Comparison of ENCODE assay signal across 8 cellular contexts in genomic region chr16:1990336-1991134, GRCh38. TPM values are rescaled to one million over a fixed set of nuclear protein-coding genes. Genes with fewer than 3 reads are reported as not detected.
DNase-seq lines count a peak whose midpoint lies in the region; ATAC-seq and TF ChIP-seq lines count a peak whose summit lies in the region.

No MANE protein-coding gene starts in this region.

- ATAC-seq in HG03460 (IDR thresholded peaks at IDR 0.05; ENCODE audit: unreplicated experiment) (no peak), GM19351 (IDR thresholded peaks at IDR 0.05; ENCODE audit: unreplicated experiment) (no peak)

- no peak overlapping the region for H2AFZ ChIP-seq in OCI-LY3 (ENCODE audit: low read depth, low read length)

- H3K27ac ChIP-seq in OCI-LY3 (ENCODE audit: low read length) (no peak overlapping the region), ectodermal cell (ENCODE audit: insufficient read depth, low read depth, low read length, poor library complexity, severe bottlenecking) (no peak overlapping the region)

- H3K4me1 Mint-ChIP-seq in progenitor cell of endocrine pancreas (ENCODE audit: low read depth): peaks cover 2% of the 10 kb centered on the region

- peaks cover 2% of the 10 kb centered on the region for H3K36me3 Mint-ChIP-seq in progenitor cell of endocrine pancreas (ENCODE audit: insufficient read depth)

- no peaks in the 10 kb centered on the region for H4K20me1 ChIP-seq in OCI-LY3 (ENCODE audit: insufficient read depth, low read length)

- peaks cover 4% of the 10 kb centered on the region for H3K79me2 ChIP-seq in OCI-LY3 (ENCODE audit: low read length)

- no peak overlapping the region for H3K27ac Mint-ChIP-seq in progenitor cell of endocrine pancreas

- peak overlapping the region; percentile 9; the same call in 1 of the 2 replicates for H3K9ac ChIP-seq in OCI-LY3 (ENCODE audit: low read length)

- H3K27me3 ChIP-seq in OCI-LY3 (ENCODE audit: low read depth, low read length) (no peaks in the 10 kb centered on the region), ectodermal cell (ENCODE audit: control insufficient read depth, insufficient read depth, low read length, poor library complexity, severe bottlenecking) (peaks cover 49% of the 10 kb centered on the region)

- peaks cover 32% of the 10 kb centered on the region for H3K27me3 Mint-ChIP-seq in progenitor cell of endocrine pancreas

- no peak for TF ChIP-seq CTCF in OCI-LY3 (IDR thresholded peaks at IDR 0.05; ENCODE audit: low read depth, low read length)
- no peak for TF ChIP-seq CTCF in progenitor cell of endocrine pancreas (IDR thresholded peaks at IDR 0.05; ENCODE audit: unreplicated experiment)

- H3K9me3 Mint-ChIP-seq in progenitor cell of endocrine pancreas (ENCODE audit: low read depth): no peaks in the 10 kb centered on the region

- peak overlapping the region; percentile 77 for H3K4me3 ChIP-seq in OCI-LY3 (ENCODE audit: low read length)
- peak overlapping the region; percentile 42 for H3K4me3 ChIP-seq in ectodermal cell (ENCODE audit: insufficient read depth, low read depth, low read length)

- WGBS in ectodermal cell, 2 experiments: 1 to 2% methylated on average over 52 of the region's 52 CpGs

- peak; percentile 57 for DNase-seq in activated T-cell treated with anti-CD3 and anti-CD28 coated beads, Interleukin-2, amount 50 U/mL, for 1 hour
- no peak for DNase-seq in activated T-cell treated with anti-CD3 and anti-CD28 coated beads for 4 hours
- no peak for DNase-seq in progenitor cell of endocrine pancreas (ENCODE audit: low spot score, unreplicated experiment)
- DNase-seq in hepatic stellate cell (ENCODE audit: low spot score): no peak

- H3K4me2 ChIP-seq in OCI-LY3 (ENCODE audit: low read length): peak overlapping the region; percentile 66

- peaks cover 8% of the 10 kb centered on the region for H3K4me1 ChIP-seq in OCI-LY3 (ENCODE audit: low read length)
- H3K4me1 ChIP-seq in ectodermal cell (ENCODE audit: control insufficient read depth, insufficient read depth, low read length): peaks cover 15% of the 10 kb centered on the region

- H3K9me3 ChIP-seq in OCI-LY3 (ENCODE audit: insufficient read depth, low read length) (no peaks in the 10 kb centered on the region), ectodermal cell (ENCODE audit: control insufficient read depth, low read length) (no peaks in the 10 kb centered on the region)

- H3K36me3 ChIP-seq in OCI-LY3 (replicated peaks; ENCODE audit: low read depth, low read length) (peaks cover 14% of the 10 kb centered on the region), ectodermal cell (ENCODE audit: control insufficient read depth, insufficient read depth, low read length) (peaks cover 16% of the 10 kb centered on the region)

- peak overlapping the region; percentile 68 for H3K4me3 Mint-ChIP-seq in progenitor cell of endocrine pancreas (ENCODE audit: low read depth)

RNA-seq across cellular contexts. Expression of gene SYNGR3, which starts 0.8 kb away (rescaled TPM):
- 7.5 TPM for polyA plus RNA-seq in ectodermal cell (2013, experiment 1 of 4)
- 8.3 TPM for polyA plus RNA-seq in ectodermal cell (2013, experiment 2 of 4)
- 6.5 TPM for polyA plus RNA-seq in ectodermal cell (2013, experiment 3 of 4)
- polyA plus RNA-seq in ectodermal cell (2013, experiment 4 of 4): 7.0 TPM
- 3.0 and 3.3 TPM in 2 replicates for total RNA-seq in progenitor cell of endocrine pancreas

RNA-seq across cellular contexts. Expression of gene GFER, which starts 6.5 kb away (rescaled TPM):
- 36.5 TPM for polyA plus RNA-seq in ectodermal cell (2013, experiment 1 of 4)
- 34.0 TPM for polyA plus RNA-seq in ectodermal cell (2013, experiment 2 of 4)
- 23.2 TPM for polyA plus RNA-seq in ectodermal cell (2013, experiment 3 of 4)
- polyA plus RNA-seq in ectodermal cell (2013, experiment 4 of 4): 28.1 TPM
- total RNA-seq in progenitor cell of endocrine pancreas: 27.1 and 32.9 TPM in 2 replicates

RNA-seq across cellular contexts. Expression of gene NOXO1, which starts 9.3 kb away (rescaled TPM):
- polyA plus RNA-seq in ectodermal cell (2013, experiment 1 of 4): not detected
- polyA plus RNA-seq in ectodermal cell (2013, experiment 2 of 4): 0.36 TPM
- not detected for polyA plus RNA-seq in ectodermal cell (2013, experiment 3 of 4)
- polyA plus RNA-seq in ectodermal cell (2013, experiment 4 of 4): not detected
- total RNA-seq in progenitor cell of endocrine pancreas: 0.93 and 1.5 TPM in 2 replicates

RNA-seq across cellular contexts. Expression of gene TBL3, which starts 18.7 kb away (rescaled TPM):
- polyA plus RNA-seq in ectodermal cell (2013, experiment 1 of 4): 38.2 TPM
- polyA plus RNA-seq in ectodermal cell (2013, experiment 2 of 4): 41.2 TPM
- 36.1 TPM for polyA plus RNA-seq in ectodermal cell (2013, experiment 3 of 4)
- polyA plus RNA-seq in ectodermal cell (2013, experiment 4 of 4): 38.3 TPM
- 30.8 and 32.2 TPM in 2 replicates for total RNA-seq in progenitor cell of endocrine pancreas

RNA-seq across cellular contexts. Expression of gene ZNF598, which starts 19.1 kb away (rescaled TPM):
- polyA plus RNA-seq in ectodermal cell (2013, experiment 1 of 4): 40.8 TPM
- polyA plus RNA-seq in ectodermal cell (2013, experiment 2 of 4): 38.0 TPM
- polyA plus RNA-seq in ectodermal cell (2013, experiment 3 of 4): 30.5 TPM
- polyA plus RNA-seq in ectodermal cell (2013, experiment 4 of 4): 35.0 TPM
- 41.5 and 43.6 TPM in 2 replicates for total RNA-seq in progenitor cell of endocrine pancreas
